ENCODE assay signal across 24 cellular contexts in genomic region chr10:117751259-117751658, GRCh38.
A peak's percentile ranks its signal among the peaks of the same experiment; 100 is the strongest.
DNase-seq lines count a peak whose midpoint lies in the region; ATAC-seq, FAIRE-seq and TF ChIP-seq lines count a peak whose summit lies in the region.
"Had no signal": no experiment of that assay in that cellular context is flagged by ENCODE, and none has a peak within 500 bp of the region (broad histone marks: within the 10 kb centered on the region; RNA-seq: fewer than 3 reads in every experiment).

No MANE protein-coding gene starts in this region.

- H3K27me3 ChIP-seq in GM12878 (replicated peaks in 1 of 2; ENCODE audit: control insufficient read depth in 2 of 2, insufficient read depth in 2 of 2, low read length in 1 of 2) (peaks cover 0 to 2% of the 10 kb centered on the region in 2 experiments; a peak in 1 of 4 replicates), K562 (ENCODE audit: control insufficient read depth in 2 of 2, insufficient read depth in 2 of 2, low read length in 2 of 2) (peaks cover 0 to 8% of the 10 kb centered on the region in 2 experiments; a peak in 1 of 5 replicates), esophagus muscularis mucosa (no peaks in the 10 kb centered on the region)
- H3K27me3 ChIP-seq: BE2C, BLaER1 had no signal

- H3K9ac ChIP-seq in GM12878 (ENCODE audit: control insufficient read depth, insufficient read depth, low read length), result no peak overlapping the region
- H3K9ac ChIP-seq in K562 (ENCODE audit: insufficient read depth in 1 of 2, low read depth in 2 of 2, low read length in 2 of 2), result no peak overlapping the region
- H3K9ac ChIP-seq: BLaER1 had no signal

- SMC1A ChIA-PET in GM12878 (lab: Charles Lee; ENCODE audit: uncharacterized antibody, unreplicated experiment), result no interaction called here

- FAIRE-seq in GM12878 (lab: Jason Lieb, UNC) (no peak), K562 (lab: Jason Lieb, UNC) (no peak)
- FAIRE-seq: A204.1, GM12891, GM19239 had no signal

- H4K20me1 ChIP-seq in GM12878 (ENCODE audit: control insufficient read depth, insufficient read depth) (no peaks in the 10 kb centered on the region), K562 (replicated peaks; ENCODE audit: control insufficient read depth, insufficient read depth, low read length) (no peaks in the 10 kb centered on the region)
- H4K20me1 ChIP-seq: BLaER1 had no signal

- H2AFZ ChIP-seq in GM12878 (ENCODE audit: control insufficient read depth, low read depth, low read length) (no peak overlapping the region), K562 (ENCODE audit: low read depth, low read length) (no peak overlapping the region)

- WGBS in GM12878 (ENCODE audit: insufficient coverage, insufficient replicate concordance, low lambda C conversion rate, missing lambda C conversion rate), result 38% methylated on average over 1 of the region's 1 CpG
- 38% methylated on average over 1 of the region's 1 CpG for WGBS in K562 (ENCODE audit: insufficient coverage, low coverage, missing lambda C conversion rate)
- WGBS in esophagus muscularis mucosa, result 91% methylated on average over 1 of the region's 1 CpG

- intact Hi-C loops in GM12878 (cut with micrococcal nuclease; ENCODE audit: unreplicated experiment) (no loop called here), K562 (cut with micrococcal nuclease) (no loop called here), esophagus muscularis mucosa (cut with DNase I) (no loop called here)

- no peak for TF ChIP-seq EP300 in GM12878 (IDR thresholded peaks at IDR 0.05; ENCODE audit: borderline replicate concordance in 1 of 2, control insufficient read depth in 1 of 2, low read depth in 2 of 2, low read length in 2 of 2)
- TF ChIP-seq EP300 in K562 (IDR thresholded peaks at IDR 0.05; ENCODE audit: low read length), result no peak
- no peak for TF ChIP-seq EP300 in esophagus muscularis mucosa (IDR thresholded peaks at IDR 0.05)

- in situ Hi-C loops in GM12878 (cut with MboI), result no loop called here
- in situ Hi-C loops in K562 (cut with MboI), result no loop called here

- ATAC-seq in GM12878 (no peak), K562 (no peak), HG02973 (IDR thresholded peaks at IDR 0.05; ENCODE audit: unreplicated experiment) (no peak)

- DNase-seq in GM12878 (ENCODE audit: low read depth, low spot score), result no peak
- DNase-seq in K562 (ENCODE audit: extremely low read depth in 1 of 4, low spot score in 3 of 4), result no peak
- DNase-seq in esophagus muscularis mucosa (ENCODE audit: extremely low spot score), result peak; percentile 83
- DNase-seq in NCI-H510A treated with DMSO at 0.1 percent for 48 hours (lab: John Stamatoyannopoulos, UW), result no peak
- DNase-seq: 8988T; ACHN; BE2C; C1 segment of cervical spinal cord; CD4-positive, alpha-beta memory T cell; CD4-positive, CD25-positive, alpha-beta regulatory T cell; CD8-positive, alpha-beta memory T cell; COR-L47; DMS 273 treated with DMSO at 0.1 percent for 48 hours; DMS153; DMS53; DMS79; DND-41; EL; GDM1 had no signal

- CTCF ChIA-PET in GM12878 (lab: Yijun Ruan, JAX) (interaction anchor here (1.1 kb wide), 1 partner anchor 962 kb away, joined by 3 read pairs; no protein-coding TSS in a partner anchor), K562 (lab: Yijun Ruan, JAX; ENCODE audit: low intra/inter-chr PET ratio) (no interaction called here)

- BruUV-seq in GM12878 (replicated peaks; lab: Mats Ljungman, UMichigan) (no TSS peak), K562 (replicated peaks; lab: Mats Ljungman, UMichigan) (no TSS peak)

- POLR2A ChIA-PET in GM12878 (lab: Charles Lee) (interaction anchor here (0.6 kb wide), 1 partner anchor 109 kb away, joined by 3 read pairs; no protein-coding TSS in a partner anchor), K562 (lab: Yijun Ruan, JAX) (interaction anchor here (0.6 kb wide), 1 partner anchor 273 kb away, joined by 3 read pairs; no protein-coding TSS in a partner anchor)

- TF ChIP-seq RAD21 in GM12878 (IDR thresholded peaks at IDR 0.05; ENCODE audit: insufficient read depth, low read depth, low read length), result no peak
- TF ChIP-seq RAD21 in K562 (CRISPR knock-in tag; conservative IDR thresholded peaks at IDR 0.05 in 1 of 2, IDR thresholded peaks at IDR 0.05 in 1 of 2), result no peak

- TF ChIP-seq POLR2A in GM12878 (IDR thresholded peaks at IDR 0.05; ENCODE audit: low read depth, low read length) (no peak), K562 (conservative IDR thresholded peaks at IDR 0.05) (no peak), esophagus muscularis mucosa (IDR thresholded peaks at IDR 0.05; ENCODE audit: low read depth) (no peak)

- H3K79me2 ChIP-seq in GM12878 (ENCODE audit: control insufficient read depth, insufficient read depth, low read length), result no peaks in the 10 kb centered on the region
- H3K79me2 ChIP-seq in K562 (ENCODE audit: control insufficient read depth, insufficient read depth, low read length), result no peaks in the 10 kb centered on the region

- H3K9me1 ChIP-seq in K562 (ENCODE audit: control insufficient read depth, insufficient read depth, low read length), result no peaks in the 10 kb centered on the region

- H3K4me1 ChIP-seq in GM12878 (ENCODE audit: control insufficient read depth, insufficient read depth, low read length) (no peaks in the 10 kb centered on the region), K562 (replicated peaks in 1 of 2; ENCODE audit: control insufficient read depth in 2 of 2, insufficient read depth in 2 of 2, low read length in 2 of 2) (peaks cover 0 to 2% of the 10 kb centered on the region in 2 experiments; a peak in 1 of 5 replicates), esophagus muscularis mucosa (no peaks in the 10 kb centered on the region)
- H3K4me1 ChIP-seq: BE2C, BLaER1 had no signal

- H3K4me3 ChIP-seq in GM12878 (no peak overlapping the region), K562 (no peak overlapping the region), esophagus muscularis mucosa (no peak overlapping the region)
- H3K4me3 ChIP-seq: BLaER1 had no signal

- RAD21 ChIA-PET in GM12878 (lab: Charles Lee; ENCODE audit: unreplicated experiment), result interaction anchor here (1.4 kb wide), 1 partner anchor 213 kb away, joined by 7 read pairs; no protein-coding TSS in a partner anchor

- TF ChIP-seq CTCF in GM12878 (IDR thresholded peaks at IDR 0.05 in 2 of 3, conservative IDR thresholded peaks at IDR 0.05 in 1 of 3; ENCODE audit: control insufficient read depth in 2 of 3, extremely low read depth in 1 of 3, insufficient read depth in 1 of 3, low read depth in 3 of 3, low read length in 3 of 3), result no peak
- no peak for TF ChIP-seq CTCF in K562 (IDR thresholded peaks at IDR 0.05 in 2 of 3, conservative IDR thresholded peaks at IDR 0.05 in 1 of 3; ENCODE audit: insufficient read depth in 2 of 3, low read depth in 1 of 3, low read length in 3 of 3)
- TF ChIP-seq CTCF in esophagus muscularis mucosa (IDR thresholded peaks at IDR 0.05), result no peak

- H3K4me2 ChIP-seq in GM12878 (ENCODE audit: control insufficient read depth, insufficient read depth) (no peak overlapping the region), K562 (ENCODE audit: insufficient read depth, low read length) (no peak overlapping the region)
- H3K4me2 ChIP-seq: BLaER1 had no signal

- H3K36me3 ChIP-seq in GM12878 (ENCODE audit: control insufficient read depth in 2 of 2, insufficient read depth in 2 of 2, low read length in 1 of 2), result no peaks in the 10 kb centered on the region
- H3K36me3 ChIP-seq in K562 (ENCODE audit: control insufficient read depth, insufficient read depth, low read length), result no peaks in the 10 kb centered on the region
- H3K36me3 ChIP-seq in esophagus muscularis mucosa, result no peaks in the 10 kb centered on the region
- H3K36me3 ChIP-seq: BE2C, BLaER1 had no signal

- H3K27ac ChIP-seq in GM12878 (ENCODE audit: control insufficient read depth, insufficient read depth) (no peak overlapping the region), K562 (ENCODE audit: extremely low read depth, low read depth, low read length) (no peak overlapping the region), esophagus muscularis mucosa (replicated peaks in 1 of 4) (no peak overlapping the region)
- H3K27ac ChIP-seq: BLaER1 had no signal

- H3K9me3 ChIP-seq in GM12878 (replicated peaks; ENCODE audit: control insufficient read depth, insufficient read depth, low read length) (no peaks in the 10 kb centered on the region), K562 (replicated peaks; ENCODE audit: control insufficient read depth, insufficient read depth, low read depth, low read length) (no peaks in the 10 kb centered on the region), esophagus muscularis mucosa (no peaks in the 10 kb centered on the region)
- H3K9me3 ChIP-seq: BE2C, BLaER1 had no signal

TF ChIP-seq in GM12878, 131 proteins besides CTCF, POLR2A, EP300 and RAD21 (continues in another document):
- TF ChIP-seq PAX5 (IDR thresholded peaks at IDR 0.05; ENCODE audit: borderline replicate concordance, low read depth, low read length), result no peak

TF ChIP-seq in K562, 482 proteins besides CTCF, POLR2A, EP300 and RAD21 (continues in another document):
- TF ChIP-seq LCOR (CRISPR knock-in tag; IDR thresholded peaks at IDR 0.05) (no peak), ZNF589 (CRISPR knock-in tag; IDR thresholded peaks at IDR 0.05; ENCODE audit: low read depth) (0 out of 2 replicates have a peak, but pooled peaks have one; percentile 56), ZNF24 (IDR thresholded peaks at IDR 0.05) (0 out of 2 replicates have a peak, but pooled peaks have one; percentile 26)

Comparison
In these comparisons a context has a peak if more than half of its experiments do, and no peak if none do; other contexts are left out.
1. Of the 99 proteins assayed by ChIP-seq in both K562 and GM12878: peak only in K562: ZNF24; only in GM12878: none; in both: ZBTB40; in neither: 97.